In the genomic region with DNA sequence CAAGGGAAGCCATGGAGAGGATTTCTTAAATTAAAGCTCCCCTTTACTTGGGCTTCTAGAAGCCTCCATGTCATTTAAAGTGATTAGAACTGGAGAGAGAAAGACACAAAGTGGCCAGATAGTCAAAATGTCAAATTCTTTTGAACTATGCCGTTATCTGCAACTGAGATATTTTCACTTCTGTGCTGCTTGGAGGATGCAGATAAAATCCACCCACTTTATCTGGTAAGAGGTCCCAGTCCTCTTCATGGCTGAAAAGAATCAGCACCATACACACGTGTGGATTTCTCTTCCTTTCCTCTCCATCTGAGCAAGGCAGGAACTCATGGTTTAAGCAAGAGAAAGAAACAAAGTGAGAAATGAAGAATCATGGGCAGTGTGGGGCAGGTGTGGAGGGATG, we compare ENCODE assay signal across 21 cellular contexts.
"Had no signal": no experiment of that assay in that cellular context is flagged by ENCODE, and none has a peak within 500 bp of the region (broad histone marks: within the 10 kb centered on the region; RNA-seq: fewer than 3 reads in every experiment).

No MANE protein-coding gene starts in this region.

- DNase-seq: activated CD4-positive, alpha-beta T cell treated with anti-CD3 and anti-CD28 coated beads, Interleukin-2, amount 50 U/mL, for 4 hours; activated CD4-positive, CD25-positive, alpha-beta regulatory T cell treated with anti-CD3 and anti-CD28 coated beads, Interleukin-2, amount 50 U/mL, for 72 hours; activated naive CD4-positive, alpha-beta T cell; activated naive CD8-positive, alpha-beta T cell treated with anti-CD3 and anti-CD28 coated beads for 36 hours; activated T-cell treated with anti-CD3 and anti-CD28 coated beads for 4 hours; amygdala; caudate nucleus; endodermal cell; foreskin melanocyte; kidney; left lung; occipital lobe; posterior cingulate gyrus; retina; testis; upper lobe of left lung had no signal

- ATAC-seq: left lung had no signal

- FAIRE-seq: kidney had no signal

- H3K36me3 Mint-ChIP-seq: activated naive CD8-positive, alpha-beta T cell treated with anti-CD3 and anti-CD28 coated beads for 36 hours; brain had no signal

- H3K27me3 ChIP-seq: left lung, testis, upper lobe of left lung had no signal

- H3K36me3 ChIP-seq: left lung, upper lobe of left lung had no signal

- H3K4me3 Mint-ChIP-seq: activated naive CD8-positive, alpha-beta T cell treated with anti-CD3 and anti-CD28 coated beads for 36 hours; activated T-helper 1 cell treated with anti-CD3 and anti-CD28 coated beads, Interleukin-12 subunit alpha, Interleukin-12 subunit beta, Interleukin-2, Interleukin-4 antibody, amounts not matched to agents 30 ng/mL and 10 ng/mL and 1 ng/mL, durations not matched to agents 14 hours and 24 hours and 36 hours; brain; endodermal cell; stimulated activated naive CD8-positive, alpha-beta T cell treated with anti-CD3 and anti-CD28 coated beads, Interleukin-15, Interleukin-2, amounts not matched to agents 100 ng/mL and 50 ng/mL, for 24 hours; T-helper 2 cell treated with Interferon-gamma antibody and Interleukin-4, amounts not matched to agents 5 μg/mL and 100 μg/mL, for 36 hours had no signal

- H3K4me1 ChIP-seq: left lung had no signal

- H3K27ac ChIP-seq: epithelial cell of prostate, testis had no signal

- H3K9me3 ChIP-seq: left lung, testis, upper lobe of left lung had no signal

- H3K4me3 ChIP-seq: left lung, testis, upper lobe of left lung had no signal

- H3K4me1 Mint-ChIP-seq: activated naive CD8-positive, alpha-beta T cell treated with anti-CD3 and anti-CD28 coated beads for 36 hours had no signal

- H3K9me3 Mint-ChIP-seq: activated naive CD8-positive, alpha-beta T cell treated with anti-CD3 and anti-CD28 coated beads for 36 hours; endodermal cell; stimulated activated naive CD8-positive, alpha-beta T cell treated with anti-CD3 and anti-CD28 coated beads, Interleukin-15, Interleukin-2, amounts not matched to agents 100 ng/mL and 50 ng/mL, for 24 hours; T-helper 2 cell treated with Interferon-gamma antibody and Interleukin-4, amounts not matched to agents 5 μg/mL and 100 μg/mL, for 36 hours had no signal

- H3K27ac Mint-ChIP-seq: activated naive CD8-positive, alpha-beta T cell treated with anti-CD3 and anti-CD28 coated beads for 36 hours; activated T-helper 1 cell treated with anti-CD3 and anti-CD28 coated beads, Interleukin-12 subunit alpha, Interleukin-12 subunit beta, Interleukin-2, Interleukin-4 antibody, amounts not matched to agents 30 ng/mL and 10 ng/mL and 1 ng/mL, durations not matched to agents 14 hours and 24 hours and 36 hours; brain; endodermal cell; stimulated activated naive CD8-positive, alpha-beta T cell treated with anti-CD3 and anti-CD28 coated beads, Interleukin-15, Interleukin-2, amounts not matched to agents 100 ng/mL and 50 ng/mL, for 24 hours; T-helper 2 cell treated with Interferon-gamma antibody and Interleukin-4, amounts not matched to agents 5 μg/mL and 100 μg/mL, for 36 hours had no signal
